ENCODE assay signal across 24 cellular contexts in genomic region chr11:71200761-71201160, GRCh38. TPM values are rescaled to one million over a fixed set of nuclear protein-coding genes. Genes with fewer than 3 reads are reported as not detected.
"Had no signal": no experiment of that assay in that cellular context is flagged by ENCODE, and none has a peak within 500 bp of the region (broad histone marks: within the 10 kb centered on the region; RNA-seq: fewer than 3 reads in every experiment).

No MANE protein-coding gene starts in this region.

- H3K4me3 ChIP-seq: ascending aorta, heart right ventricle, left lung, lung, right atrium auricular region, thoracic aorta, vagina had no signal

- H3K36me3 ChIP-seq: ascending aorta, brain microvascular endothelial cell, heart right ventricle, left lung, right atrium auricular region, thoracic aorta, vagina had no signal

- H3K9me3 ChIP-seq: ascending aorta, heart right ventricle, left lung, right atrium auricular region, thoracic aorta, vagina had no signal

- H3K4me3 Mint-ChIP-seq: activated CD4-positive, alpha-beta memory T cell treated with anti-CD3 and anti-CD28 coated beads, Interleukin-2, amount 10 ng/mL, durations not matched to agents 7 days and 5 days; activated CD4-positive, alpha-beta T cell treated with anti-CD3 and anti-CD28 coated beads, Interleukin-2, amount 10 ng/mL, durations not matched to agents 7 days and 5 days; activated naive CD4-positive, alpha-beta T cell treated with anti-CD3 and anti-CD28 coated beads, Interleukin-2, amount 10 ng/mL, durations not matched to agents 7 days and 5 days; activated naive CD8-positive, alpha-beta T cell treated with anti-CD3 and anti-CD28 coated beads, Interleukin-2, amount 10 ng/mL, durations not matched to agents 7 days and 5 days; activated T-cell treated with anti-CD3 and anti-CD28 coated beads, Interleukin-2, amount 50 U/mL, for 24 hours; endodermal cell had no signal

- H3K36me3 Mint-ChIP-seq: activated naive CD4-positive, alpha-beta T cell treated with anti-CD3 and anti-CD28 coated beads, Interleukin-2, amount 10 ng/mL, durations not matched to agents 7 days and 5 days; activated naive CD8-positive, alpha-beta T cell treated with anti-CD3 and anti-CD28 coated beads, Interleukin-2, amount 10 ng/mL, durations not matched to agents 7 days and 5 days had no signal

- H3K4me1 Mint-ChIP-seq: activated CD4-positive, alpha-beta memory T cell treated with anti-CD3 and anti-CD28 coated beads, Interleukin-2, amount 10 ng/mL, durations not matched to agents 7 days and 5 days; activated CD4-positive, alpha-beta T cell treated with anti-CD3 and anti-CD28 coated beads, Interleukin-2, amount 10 ng/mL, durations not matched to agents 7 days and 5 days; activated naive CD4-positive, alpha-beta T cell treated with anti-CD3 and anti-CD28 coated beads, Interleukin-2, amount 10 ng/mL, durations not matched to agents 7 days and 5 days; activated naive CD8-positive, alpha-beta T cell treated with anti-CD3 and anti-CD28 coated beads, Interleukin-2, amount 10 ng/mL, durations not matched to agents 7 days and 5 days; endodermal cell; T-helper 17 cell had no signal

- H3K27me3 ChIP-seq: ascending aorta, brain microvascular endothelial cell, foreskin keratinocyte, left lung, right atrium auricular region, vagina had no signal

- H2AFZ ChIP-seq: parathyroid adenoma had no signal

- H3K27me3 Mint-ChIP-seq: activated CD4-positive, alpha-beta memory T cell treated with anti-CD3 and anti-CD28 coated beads, Interleukin-2, amount 10 ng/mL, durations not matched to agents 7 days and 5 days; activated CD4-positive, alpha-beta T cell treated with anti-CD3 and anti-CD28 coated beads, Interleukin-2, amount 10 ng/mL, durations not matched to agents 7 days and 5 days; activated naive CD4-positive, alpha-beta T cell treated with anti-CD3 and anti-CD28 coated beads, Interleukin-2, amount 10 ng/mL, durations not matched to agents 7 days and 5 days; activated naive CD8-positive, alpha-beta T cell treated with anti-CD3 and anti-CD28 coated beads, Interleukin-2, amount 10 ng/mL, durations not matched to agents 7 days and 5 days had no signal

- ATAC-seq: esophagus mucosa, foreskin keratinocyte, heart right ventricle, left lung, T-helper 17 cell had no signal

- H3K79me2 ChIP-seq: parathyroid adenoma had no signal

- DNase-seq: activated CD4-positive, alpha-beta memory T cell treated with anti-CD3 and anti-CD28 coated beads, Interleukin-2, amount 10 ng/mL, durations not matched to agents 7 days and 5 days; activated CD4-positive, alpha-beta T cell treated with anti-CD3 and anti-CD28 coated beads for 1 hour; activated CD4-positive, alpha-beta T cell treated with anti-CD3 and anti-CD28 coated beads, Interleukin-2, amount 10 ng/mL, durations not matched to agents 7 days and 5 days; activated CD8-positive, alpha-beta memory T cell treated with anti-CD3 and anti-CD28 coated beads, Interleukin-2, amount 50 U/mL, for 48 hours; activated gamma-delta T cell; activated naive CD4-positive, alpha-beta T cell treated with anti-CD3 and anti-CD28 coated beads, Interleukin-2, amount 10 ng/mL, durations not matched to agents 7 days and 5 days; activated naive CD8-positive, alpha-beta T cell treated with anti-CD3 and anti-CD28 coated beads, Interleukin-2, amount 10 ng/mL, durations not matched to agents 7 days and 5 days; activated T-cell treated with anti-CD3 and anti-CD28 coated beads, Interleukin-2, amount 50 U/mL, for 24 hours; brain microvascular endothelial cell; endodermal cell; heart right ventricle; kidney glomerular epithelial cell; left lung; nucleus accumbens; stimulated activated naive CD4-positive, alpha-beta T cell treated with Interleukin-2 at 50 U/mL for 16 hours; T-helper 17 cell had no signal

- H3K9me3 Mint-ChIP-seq: activated CD4-positive, alpha-beta memory T cell treated with anti-CD3 and anti-CD28 coated beads, Interleukin-2, amount 10 ng/mL, durations not matched to agents 7 days and 5 days; activated CD4-positive, alpha-beta T cell treated with anti-CD3 and anti-CD28 coated beads, Interleukin-2, amount 10 ng/mL, durations not matched to agents 7 days and 5 days; activated naive CD4-positive, alpha-beta T cell treated with anti-CD3 and anti-CD28 coated beads, Interleukin-2, amount 10 ng/mL, durations not matched to agents 7 days and 5 days; activated naive CD8-positive, alpha-beta T cell treated with anti-CD3 and anti-CD28 coated beads, Interleukin-2, amount 10 ng/mL, durations not matched to agents 7 days and 5 days; activated T-cell treated with anti-CD3 and anti-CD28 coated beads, Interleukin-2, amount 50 U/mL, for 24 hours; endodermal cell had no signal

- H3K27ac ChIP-seq: ascending aorta, brain microvascular endothelial cell, foreskin keratinocyte, heart right ventricle, left lung, parathyroid adenoma, right atrium auricular region, thoracic aorta, vagina had no signal

- H3K27ac Mint-ChIP-seq: activated CD4-positive, alpha-beta memory T cell treated with anti-CD3 and anti-CD28 coated beads, Interleukin-2, amount 10 ng/mL, durations not matched to agents 7 days and 5 days; activated CD4-positive, alpha-beta T cell treated with anti-CD3 and anti-CD28 coated beads, Interleukin-2, amount 10 ng/mL, durations not matched to agents 7 days and 5 days; activated naive CD4-positive, alpha-beta T cell treated with anti-CD3 and anti-CD28 coated beads, Interleukin-2, amount 10 ng/mL, durations not matched to agents 7 days and 5 days; activated naive CD8-positive, alpha-beta T cell treated with anti-CD3 and anti-CD28 coated beads, Interleukin-2, amount 10 ng/mL, durations not matched to agents 7 days and 5 days; activated T-cell treated with anti-CD3 and anti-CD28 coated beads, Interleukin-2, amount 50 U/mL, for 24 hours; endodermal cell; T-helper 17 cell had no signal

- H3K4me1 ChIP-seq: ascending aorta, foreskin keratinocyte, heart right ventricle, parathyroid adenoma, right atrium auricular region, vagina had no signal

RNA-seq across cellular contexts. Expression of gene SHANK2, which starts 51.6 kb away (rescaled TPM):
- total RNA-seq: activated CD4-positive, alpha-beta memory T cell treated with anti-CD3 and anti-CD28 coated beads, Interleukin-2, amount 10 ng/mL, durations not matched to agents 7 days and 5 days; activated CD4-positive, alpha-beta T cell treated with anti-CD3 and anti-CD28 coated beads, Interleukin-2, amount 10 ng/mL, durations not matched to agents 7 days and 5 days; activated naive CD8-positive, alpha-beta T cell treated with anti-CD3 and anti-CD28 coated beads, Interleukin-2, amount 10 ng/mL, durations not matched to agents 7 days and 5 days had no signal
